In the genomic region with DNA sequence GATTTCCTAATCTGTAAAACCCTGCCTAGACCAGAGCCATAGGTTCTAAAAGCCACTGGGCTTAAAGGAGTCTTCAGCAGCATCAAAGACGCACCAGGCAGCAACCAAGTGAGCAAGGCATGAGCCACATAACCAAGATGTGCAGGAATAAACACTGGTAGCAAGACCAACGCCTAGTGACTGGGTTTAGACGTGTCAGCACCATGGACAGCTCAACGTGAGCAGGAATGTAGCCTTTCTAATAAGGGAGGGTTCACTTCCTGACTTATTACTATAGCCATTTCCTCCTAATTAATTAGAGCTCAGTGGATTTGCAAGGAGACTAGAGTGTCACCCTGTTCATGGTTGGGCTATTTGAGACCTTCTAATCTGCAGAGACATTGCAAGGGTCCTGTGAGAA, we compare ENCODE assay signal across 10 cellular contexts.
DNase-seq lines count a peak whose midpoint lies in the region; ATAC-seq, FAIRE-seq and TF ChIP-seq lines count a peak whose summit lies in the region.
"Had no signal": no experiment of that assay in that cellular context is flagged by ENCODE, and none has a peak within 500 bp of the region (broad histone marks: within the 10 kb centered on the region; RNA-seq: fewer than 3 reads in every experiment).

No MANE protein-coding gene starts in this region.

- H3K36me3 ChIP-seq in HCT116 (ENCODE audit: control insufficient read depth in 1 of 2, insufficient read depth in 2 of 2, low read length in 2 of 2) (no peaks in the 10 kb centered on the region), kidney (ENCODE audit: control insufficient read depth in 1 of 2, insufficient read depth in 2 of 2, low read length in 2 of 2) (no peaks in the 10 kb centered on the region), esophagus squamous epithelium (no peaks in the 10 kb centered on the region)
- H3K36me3 ChIP-seq: thoracic aorta had no signal

- peaks cover 7% of the 10 kb centered on the region for H3K9me3 Mint-ChIP-seq in activated CD8-positive, alpha-beta T cell treated with anti-CD3 and anti-CD28 coated beads for 36 hours

- no peaks in the 10 kb centered on the region for H4K20me1 ChIP-seq in HCT116 (ENCODE audit: insufficient read depth)

- ATAC-seq in HCT116: no peak
- ATAC-seq in activated CD8-positive, alpha-beta T cell treated with anti-CD3 and anti-CD28 coated beads for 36 hours: no peak

- CTCF ChIA-PET in HCT116 (lab: Charles Lee): no interaction called here
- CTCF ChIA-PET in activated CD8-positive, alpha-beta T cell treated with anti-CD3 and anti-CD28 coated beads for 36 hours (lab: Charles Lee): no interaction called here

- TF ChIP-seq POLR2A in HCT116 (IDR thresholded peaks at IDR 0.05; ENCODE audit: borderline replicate concordance, extremely low read depth, insufficient read depth, insufficient read length): no peak
- TF ChIP-seq POLR2A in esophagus squamous epithelium (IDR thresholded peaks at IDR 0.05): no peak

- H3K27me3 Mint-ChIP-seq in activated CD8-positive, alpha-beta T cell treated with anti-CD3 and anti-CD28 coated beads for 36 hours: no peaks in the 10 kb centered on the region

- no peak for TF ChIP-seq RAD21 in HCT116 (IDR thresholded peaks at IDR 0.05; ENCODE audit: low read depth)

- no peak overlapping the region for H3K4me2 ChIP-seq in HCT116 (ENCODE audit: low read length)

- H3K9me3 ChIP-seq in HCT116 (ENCODE audit: control insufficient read depth in 1 of 2, insufficient read depth in 1 of 2, low read depth in 1 of 2, low read length in 2 of 2) (no peaks in the 10 kb centered on the region), kidney (ENCODE audit: control insufficient read depth in 1 of 2, low read length in 2 of 2) (peaks cover 0 to 5% of the 10 kb centered on the region in 2 donors), esophagus squamous epithelium (peaks cover 0 to 7% (median 0%) of the 10 kb centered on the region in 3 donors)
- H3K9me3 ChIP-seq: thoracic aorta had no signal

- H3K27ac ChIP-seq in HCT116 (ENCODE audit: low read depth, low read length) (no peak overlapping the region), kidney (ENCODE audit: low read depth in 2 of 2, low read length in 2 of 2) (no peak overlapping the region), esophagus squamous epithelium (no peak overlapping the region)
- H3K27ac ChIP-seq: thoracic aorta had no signal

- no TSS peak for BruUV-seq in HCT116 (replicated peaks; lab: Mats Ljungman, UMichigan)

- no peaks in the 10 kb centered on the region for H3K79me2 ChIP-seq in HCT116 (ENCODE audit: insufficient read depth, low read length)

- H3K36me3 Mint-ChIP-seq in activated CD8-positive, alpha-beta T cell treated with anti-CD3 and anti-CD28 coated beads for 36 hours (ENCODE audit: low read depth): no peaks in the 10 kb centered on the region
- H3K36me3 Mint-ChIP-seq: mesothelial cell of epicardium had no signal

- H3K4me3 Mint-ChIP-seq in activated CD8-positive, alpha-beta T cell treated with anti-CD3 and anti-CD28 coated beads for 36 hours: no peak overlapping the region
- H3K4me3 Mint-ChIP-seq: mesothelial cell of epicardium had no signal

- H3K27ac Mint-ChIP-seq in activated CD8-positive, alpha-beta T cell treated with anti-CD3 and anti-CD28 coated beads for 36 hours: no peak overlapping the region
- H3K27ac Mint-ChIP-seq: mesothelial cell of epicardium had no signal

- no peaks in the 10 kb centered on the region for H3K27me3 ChIP-seq in HCT116 (ENCODE audit: insufficient read depth, low read length)
- no peaks in the 10 kb centered on the region for H3K27me3 ChIP-seq in esophagus squamous epithelium

- no peaks in the 10 kb centered on the region for H3K9me2 ChIP-seq in HCT116 (ENCODE audit: insufficient read depth)

- RAD21 ChIA-PET in HCT116 (lab: Charles Lee; ENCODE audit: low non-redundant PET in 1 of 2, low total read pairs in 2 of 2, uncharacterized antibody in 2 of 2, unreplicated experiment in 2 of 2): no interaction called here

- H3K4me1 Mint-ChIP-seq in activated CD8-positive, alpha-beta T cell treated with anti-CD3 and anti-CD28 coated beads for 36 hours (ENCODE audit: low read depth): no peaks in the 10 kb centered on the region
- H3K4me1 Mint-ChIP-seq: mesothelial cell of epicardium had no signal

- H2AFZ ChIP-seq in HCT116 (ENCODE audit: low read depth, low read length, poor library complexity, severe bottlenecking): no peak overlapping the region

- no peak for TF ChIP-seq CTCF in HCT116 (IDR thresholded peaks at IDR 0.05 in 2 of 3, conservative IDR thresholded peaks at IDR 0.05 in 1 of 3; ENCODE audit: borderline replicate concordance in 1 of 3, insufficient read depth in 1 of 3, low read depth in 2 of 3, low read length in 2 of 3)
- no peak for TF ChIP-seq CTCF in activated CD8-positive, alpha-beta T cell treated with anti-CD3 and anti-CD28 coated beads for 36 hours (IDR thresholded peaks at IDR 0.05)
- no peak for TF ChIP-seq CTCF in kidney (IDR thresholded peaks at IDR 0.05; ENCODE audit: borderline replicate concordance, extremely low read depth, insufficient read depth)
- TF ChIP-seq CTCF in esophagus squamous epithelium (IDR thresholded peaks at IDR 0.05): no peak

- intact Hi-C loops in HCT116 (cut with micrococcal nuclease) (loop anchor here (10.0 kb wide), 1 partner anchor 73 kb away; no protein-coding TSS in a partner anchor), kidney (cut with DNase I) (no loop called here), esophagus squamous epithelium (cut with DNase I) (no loop called here)
- intact Hi-C loops in activated CD8-positive, alpha-beta T cell treated with anti-CD3 and anti-CD28 coated beads for 36 hours (cut with micrococcal nuclease): no loop called here

- H3K4me1 ChIP-seq in HCT116 (ENCODE audit: control insufficient read depth in 1 of 2, insufficient read depth in 2 of 2, low read length in 2 of 2): no peaks in the 10 kb centered on the region
- no peaks in the 10 kb centered on the region for H3K4me1 ChIP-seq in kidney (ENCODE audit: control insufficient read depth in 1 of 2, insufficient read depth in 1 of 2, low read depth in 1 of 2, low read length in 2 of 2)
- H3K4me1 ChIP-seq in esophagus squamous epithelium: no peaks in the 10 kb centered on the region

- H3K4me3 ChIP-seq in HCT116 (replicated peaks in 1 of 2; ENCODE audit: low read depth in 1 of 2, low read length in 2 of 2): no peak overlapping the region
- H3K4me3 ChIP-seq in kidney (ENCODE audit: low read length in 2 of 2): no peak overlapping the region
- H3K4me3 ChIP-seq in esophagus squamous epithelium: no peak overlapping the region
- H3K4me3 ChIP-seq: thoracic aorta had no signal

- POLR2A ChIA-PET in HCT116 (lab: Charles Lee): no interaction called here
- POLR2A ChIA-PET in activated CD8-positive, alpha-beta T cell treated with anti-CD3 and anti-CD28 coated beads for 36 hours (lab: Charles Lee): no interaction called here

- DNase-seq in AG20443 (ENCODE audit: low spot score): peak; percentile 10
- DNase-seq in HCT116 (ENCODE audit: low read depth, low spot score): peak; percentile 2
- DNase-seq in activated CD8-positive, alpha-beta T cell treated with anti-CD3 and anti-CD28 coated beads for 36 hours: peak; percentile 49
- DNase-seq in iris pigment epithelial cell (ENCODE audit: low read depth): peak; percentile 22
- DNase-seq in kidney: no peak
- DNase-seq in SHP77 (lab: John Stamatoyannopoulos, UW): no peak
- no peak for DNase-seq in globus pallidus (ENCODE audit: low spot score)
- DNase-seq in esophagus squamous epithelium (lab: John Stamatoyannopoulos, UW): no peak

- FAIRE-seq in kidney (lab: Jason Lieb, UNC): no peak

- WGBS in esophagus squamous epithelium, 2 donors: 0 to 7% methylated on average over 3 to 4 of the region's 4 CpGs

- H3K9ac ChIP-seq in HCT116 (ENCODE audit: low read length): no peak overlapping the region
- no peak overlapping the region for H3K9ac ChIP-seq in kidney (ENCODE audit: low read length in 2 of 2)

TF ChIP-seq in HCT116, 20 proteins besides CTCF, POLR2A, EP300 and RAD21:
- TF ChIP-seq TCF7L2 (IDR thresholded peaks at IDR 0.05; ENCODE audit: borderline replicate concordance, extremely low read depth, insufficient read depth, insufficient read length) (no peak), REST (IDR thresholded peaks at IDR 0.05; ENCODE audit: low read depth) (peak; percentile 89), YY1 (IDR thresholded peaks at IDR 0.05; ENCODE audit: extremely low read depth, insufficient replicate concordance, low read depth, low read length) (no peak), JUND (IDR thresholded peaks at IDR 0.05) (no peak)

Comparison
In these comparisons a context has a peak if more than half of its experiments do, and no peak if none do; other contexts are left out.
1. DNase-seq: peak in AG20443 (single experiment), HCT116 (single experiment), activated CD8-positive, alpha-beta T cell treated with anti-CD3 and anti-CD28 coated beads for 36 hours (single experiment) and iris pigment epithelial cell (single experiment); none in kidney (single experiment), SHP77 (0 of 2), globus pallidus (single experiment) and esophagus squamous epithelium (single experiment).